ENCODE assay signal across 28 cellular contexts in the genomic region with DNA sequence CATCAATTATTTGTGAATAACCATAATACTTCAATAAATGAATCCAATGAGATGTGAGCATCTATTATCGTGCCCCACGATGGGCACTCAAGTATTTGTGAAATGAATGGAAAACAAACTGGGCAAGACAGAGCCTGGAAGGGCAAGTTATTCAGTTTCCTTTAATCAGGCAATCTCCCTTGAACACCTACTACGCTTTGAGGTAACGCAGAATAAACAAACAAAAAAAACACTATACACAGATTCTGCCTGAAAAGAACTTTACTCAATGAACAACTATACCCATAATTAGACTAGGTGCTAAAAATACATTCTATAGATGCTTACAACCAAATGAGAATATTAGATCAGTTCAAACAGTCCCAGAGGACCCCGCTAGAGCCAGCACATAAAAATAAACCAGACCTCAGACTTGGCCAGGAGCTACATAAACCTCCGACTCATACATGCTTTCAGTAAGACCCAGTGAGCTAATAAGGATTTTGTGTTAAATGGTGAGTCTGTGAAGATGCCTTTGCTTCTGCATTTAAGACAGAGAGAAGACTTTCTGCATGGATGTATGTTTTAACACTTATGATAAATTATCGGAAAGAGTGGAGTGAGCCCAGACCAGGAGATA.
A peak's percentile ranks its signal among the peaks of the same experiment; 100 is the strongest.
DNase-seq lines count a peak whose midpoint lies in the region; ATAC-seq, FAIRE-seq and TF ChIP-seq lines count a peak whose summit lies in the region.
"Had no signal": no experiment of that assay in that cellular context is flagged by ENCODE, and none has a peak within 500 bp of the region (broad histone marks: within the 10 kb centered on the region; RNA-seq: fewer than 3 reads in every experiment).

No MANE protein-coding gene starts in this region.

- FAIRE-seq in H1 (lab: Jason Lieb, UNC), result no peak
- FAIRE-seq: endothelial cell of umbilical vein, HepG2 had no signal

- no peak for ATAC-seq in GM19467 (IDR thresholded peaks at IDR 0.05; ENCODE audit: unreplicated experiment)
- ATAC-seq: body of pancreas; HepG2; natural killer cell treated with Interleukin-12 subunit alpha and Interleukin-12 subunit beta and Interleukin-15 and Interleukin-18, amount 100 ng/mL, for 72 hours had no signal

- H3K9me3 ChIP-seq in MG63 (no peaks in the 10 kb centered on the region), H1 (ENCODE audit: insufficient read depth in 2 of 2, low read depth in 1 of 2, low read length in 1 of 2) (no peaks in the 10 kb centered on the region)
- H3K9me3 ChIP-seq: body of pancreas, Caco-2, ovary, SK-N-SH, spleen had no signal

- no peak overlapping the region for H2BK20ac ChIP-seq in H1 (ENCODE audit: low read length)

- H3K4me1 ChIP-seq in H1 (replicated peaks in 1 of 4; ENCODE audit: control insufficient read depth in 3 of 4, insufficient read depth in 4 of 4, low read length in 3 of 4), result no peaks in the 10 kb centered on the region
- H3K4me1 ChIP-seq: body of pancreas had no signal

- TF ChIP-seq POLR2A in H1 (IDR thresholded peaks at IDR 0.05; ENCODE audit: control extremely low read depth in 1 of 2, low read depth in 2 of 2, low read length in 2 of 2), result no peak

- no peak overlapping the region for H4K8ac ChIP-seq in H1 (ENCODE audit: extremely low read depth, insufficient read depth, low read length)

- H3K4me3 ChIP-seq in MG63 (no peak overlapping the region), H1 (ENCODE audit: extremely low read depth in 1 of 4, insufficient read depth in 2 of 4, low read depth in 3 of 4, low read length in 4 of 4) (no peak overlapping the region)
- H3K4me3 ChIP-seq: body of pancreas, ovary, spleen had no signal

- no peak overlapping the region for H2AK5ac ChIP-seq in H1 (ENCODE audit: low read depth, low read length)

- H3K79me2 ChIP-seq in H1 (ENCODE audit: control insufficient read depth in 1 of 2, insufficient read depth in 2 of 2, low read length in 2 of 2), result no peaks in the 10 kb centered on the region

- no peak overlapping the region for H3K18ac ChIP-seq in H1 (ENCODE audit: extremely low read depth, low read length)

- peaks cover 4% of the 10 kb centered on the region for H3K36me3 Mint-ChIP-seq in osteocyte (ENCODE audit: unreplicated experiment)
- H3K36me3 Mint-ChIP-seq: activated naive CD8-positive, alpha-beta T cell treated with anti-CD3 and anti-CD28 coated beads, Interleukin-2, amount 10 ng/mL, durations not matched to agents 7 days and 5 days; natural killer cell treated with Interleukin-12 subunit alpha and Interleukin-12 subunit beta and Interleukin-15 and Interleukin-18, amount 100 ng/mL, for 72 hours; type B pancreatic cell had no signal

- TF ChIP-seq CTCF in H1 (IDR thresholded peaks at IDR 0.05; ENCODE audit: control extremely low read depth in 1 of 3, insufficient read depth in 1 of 3, low read depth in 1 of 3, low read length in 3 of 3) (no peak), osteocyte (IDR thresholded peaks at IDR 0.05) (no peak)

- H3K4me1 Mint-ChIP-seq in osteocyte (ENCODE audit: unreplicated experiment), result peaks cover 55% of the 10 kb centered on the region

- H3K23ac ChIP-seq in H1 (ENCODE audit: insufficient read length), result no peak overlapping the region

- no peak overlapping the region for H3K9ac ChIP-seq in H1 (replicated peaks in 1 of 4; ENCODE audit: extremely low read depth in 1 of 4, low read depth in 3 of 4, low read length in 3 of 4)
- H3K9ac ChIP-seq: SK-N-SH had no signal

- no peaks in the 10 kb centered on the region for H3K27me3 ChIP-seq in MG63
- H3K27me3 ChIP-seq in H1 (replicated peaks in 1 of 4; ENCODE audit: control insufficient read depth in 3 of 4, extremely low read depth in 1 of 4, insufficient read depth in 3 of 4, low read length in 3 of 4), result no peaks in the 10 kb centered on the region
- H3K27me3 ChIP-seq: body of pancreas, ovary, spleen had no signal

- no peak for TF ChIP-seq EP300 in H1 (IDR thresholded peaks at IDR 0.05; ENCODE audit: borderline replicate concordance in 1 of 2, low read depth in 2 of 2, low read length in 2 of 2)

- TF ChIP-seq RAD21 in H1 (IDR thresholded peaks at IDR 0.05 in 1 of 2, conservative IDR thresholded peaks at IDR 0.05 in 1 of 2; ENCODE audit: low read depth in 2 of 2, low read length in 2 of 2), result no peak

- WGBS in H1 (ENCODE audit: extremely low coverage in 1 of 2, insufficient coverage in 1 of 2, insufficient read length in 1 of 2, insufficient replicate concordance in 2 of 2, low coverage in 1 of 2, low lambda C conversion rate in 2 of 2, missing lambda C conversion rate in 1 of 2), 2 experiments, result 81% methylated on average over 7 of the region's 7 CpGs; no CpG with 5 or more reads in 1 of the 2 experiments

- peak overlapping the region; percentile 20 for H3K4me3 Mint-ChIP-seq in osteocyte (ENCODE audit: unreplicated experiment)
- H3K4me3 Mint-ChIP-seq: activated CD4-positive, alpha-beta T cell treated with anti-CD3 and anti-CD28 coated beads for 36 hours; activated naive CD8-positive, alpha-beta T cell treated with anti-CD3 and anti-CD28 coated beads, Interleukin-2, amount 10 ng/mL, durations not matched to agents 7 days and 5 days; natural killer cell treated with Interleukin-12 subunit alpha and Interleukin-12 subunit beta and Interleukin-15 and Interleukin-18, amount 100 ng/mL, for 72 hours; type B pancreatic cell had no signal

- no peak overlapping the region for H2AFZ ChIP-seq in H1 (ENCODE audit: low read length)

- no peak overlapping the region for H2BK120ac ChIP-seq in H1 (replicated peaks; ENCODE audit: low read depth, low read length)

- no peak overlapping the region for H3K4me2 ChIP-seq in H1 (ENCODE audit: insufficient read depth in 1 of 2, low read depth in 2 of 2, low read length in 2 of 2)
- H3K4me2 ChIP-seq: SK-N-SH had no signal

- no peaks in the 10 kb centered on the region for H4K20me1 ChIP-seq in H1 (replicated peaks in 1 of 2; ENCODE audit: control insufficient read depth in 1 of 2, insufficient read depth in 2 of 2, low read length in 2 of 2)

- DNase-seq in EL (peak; percentile 50), MG63 (peak; percentile 40), H1 (ENCODE audit: low read depth in 1 of 2, low spot score in 2 of 2) (no peak), osteocyte (ENCODE audit: extremely low spot score, unreplicated experiment) (no peak), DMS114 treated with DMSO at 0.1 percent for 48 hours (lab: John Stamatoyannopoulos, UW; ENCODE audit: unreplicated experiment) (no peak), NCI-H2227 treated with DMSO at 0.1 percent for 48 hours (lab: John Stamatoyannopoulos, UW) (no peak)
- DNase-seq: activated CD4-positive, alpha-beta T cell treated with anti-CD3 and anti-CD28 coated beads for 36 hours; activated effector memory CD4-positive, alpha-beta T cell treated with anti-CD3 and anti-CD28 coated beads, Interleukin-2, amount 50 U/mL, for 16 hours; activated naive CD8-positive, alpha-beta T cell treated with anti-CD3 and anti-CD28 coated beads, Interleukin-2, amount 10 ng/mL, durations not matched to agents 7 days and 5 days; activated T-cell treated with anti-CD3 and anti-CD28 coated beads for 4 hours; body of pancreas; Caco-2; DMS79; head of caudate nucleus; kidney; midbrain; NCI-H1092; NCI-H1694 treated with DMSO at 0.1 percent for 48 hours; ovary; retina; SK-N-SH; spleen had no signal

- H3K9me3 Mint-ChIP-seq in osteocyte (ENCODE audit: unreplicated experiment), result no peaks in the 10 kb centered on the region
- H3K9me3 Mint-ChIP-seq: activated naive CD8-positive, alpha-beta T cell treated with anti-CD3 and anti-CD28 coated beads, Interleukin-2, amount 10 ng/mL, durations not matched to agents 7 days and 5 days; natural killer cell treated with Interleukin-12 subunit alpha and Interleukin-12 subunit beta and Interleukin-15 and Interleukin-18, amount 100 ng/mL, for 72 hours; type B pancreatic cell had no signal

- peak overlapping the region; percentile 71 for H3K27ac Mint-ChIP-seq in osteocyte (ENCODE audit: unreplicated experiment)
- H3K27ac Mint-ChIP-seq: activated CD4-positive, alpha-beta T cell treated with anti-CD3 and anti-CD28 coated beads for 36 hours; activated naive CD8-positive, alpha-beta T cell treated with anti-CD3 and anti-CD28 coated beads, Interleukin-2, amount 10 ng/mL, durations not matched to agents 7 days and 5 days; natural killer cell treated with Interleukin-12 subunit alpha and Interleukin-12 subunit beta and Interleukin-15 and Interleukin-18, amount 100 ng/mL, for 72 hours; type B pancreatic cell had no signal

- H3K14ac ChIP-seq in H1 (ENCODE audit: insufficient read length), result no peak overlapping the region

- H3K56ac ChIP-seq in H1 (replicated peaks; ENCODE audit: insufficient read length, low read depth, low read length), result peak overlapping the region; percentile 56

- H3K27ac ChIP-seq in H1 (ENCODE audit: low read depth, low read length), result no peak overlapping the region
- H3K27ac ChIP-seq: body of pancreas, C4-2B, ovary, spleen had no signal

- H2BK5ac ChIP-seq in H1 (ENCODE audit: low read depth, low read length), result no peak overlapping the region

- no peaks in the 10 kb centered on the region for H3K23me2 ChIP-seq in H1 (ENCODE audit: low read depth, low read length)

- H4K5ac ChIP-seq in H1 (ENCODE audit: insufficient read length, low read depth, low read length), result no peak overlapping the region

- no peaks in the 10 kb centered on the region for H3K27me3 Mint-ChIP-seq in osteocyte (ENCODE audit: unreplicated experiment)
- H3K27me3 Mint-ChIP-seq: activated CD4-positive, alpha-beta T cell treated with anti-CD3 and anti-CD28 coated beads for 36 hours; activated naive CD8-positive, alpha-beta T cell treated with anti-CD3 and anti-CD28 coated beads, Interleukin-2, amount 10 ng/mL, durations not matched to agents 7 days and 5 days; natural killer cell treated with Interleukin-12 subunit alpha and Interleukin-12 subunit beta and Interleukin-15 and Interleukin-18, amount 100 ng/mL, for 72 hours; type B pancreatic cell had no signal

- POLR2A ChIA-PET in H1 (lab: Charles Lee; ENCODE audit: partially characterized antibody), result no interaction called here

- H3K36me3 ChIP-seq in MG63, result no peaks in the 10 kb centered on the region
- H3K36me3 ChIP-seq in H1 (ENCODE audit: control insufficient read depth in 2 of 4, insufficient read depth in 4 of 4, low read length in 3 of 4), result no peaks in the 10 kb centered on the region
- H3K36me3 ChIP-seq: ovary, spleen had no signal

- no peak overlapping the region for H3K4ac ChIP-seq in H1 (replicated peaks; ENCODE audit: insufficient read length, low read depth, low read length)

- H3K79me1 ChIP-seq in H1 (ENCODE audit: low read depth, low read length), result no peaks in the 10 kb centered on the region

- no peak overlapping the region for H2BK15ac ChIP-seq in H1 (ENCODE audit: low read length)

- H2BK12ac ChIP-seq in H1 (ENCODE audit: low read depth, low read length), result no peak overlapping the region

- CTCF ChIA-PET in H1 (lab: Charles Lee; ENCODE audit: partially characterized antibody), result interaction anchor here (0.7 to 1.4 kb wide), 5 partner anchors 17 to 812 kb away, joined by 3 to 5 read pairs (median 3); no protein-coding TSS in a partner anchor

- H4K91ac ChIP-seq in H1 (replicated peaks; ENCODE audit: insufficient read length, low read length), result no peak overlapping the region

TF ChIP-seq in H1, 55 proteins besides CTCF, POLR2A, EP300 and RAD21 (continues in another document):
- no peak for TF ChIP-seq RBBP5 (IDR thresholded peaks at IDR 0.05; ENCODE audit: borderline replicate concordance, low read depth, low read length)
- no peak for TF ChIP-seq CBX8 (IDR thresholded peaks at IDR 0.05; ENCODE audit: borderline replicate concordance, low read depth, low read length)
- TF ChIP-seq TAF7 (optimal IDR thresholded peaks at IDR 0.05; ENCODE audit: borderline replicate concordance, low read depth, low read length), result no peak

Comparison
In these comparisons a context has a peak if more than half of its experiments do, and no peak if none do; other contexts are left out.
1. DNase-seq: peak in EL (single experiment) and MG63 (single experiment); none in H1 (0 of 2), osteocyte (single experiment), DMS114 treated with DMSO at 0.1 percent for 48 hours (single experiment) and NCI-H2227 treated with DMSO at 0.1 percent for 48 hours (single experiment).